In the genomic region with DNA sequence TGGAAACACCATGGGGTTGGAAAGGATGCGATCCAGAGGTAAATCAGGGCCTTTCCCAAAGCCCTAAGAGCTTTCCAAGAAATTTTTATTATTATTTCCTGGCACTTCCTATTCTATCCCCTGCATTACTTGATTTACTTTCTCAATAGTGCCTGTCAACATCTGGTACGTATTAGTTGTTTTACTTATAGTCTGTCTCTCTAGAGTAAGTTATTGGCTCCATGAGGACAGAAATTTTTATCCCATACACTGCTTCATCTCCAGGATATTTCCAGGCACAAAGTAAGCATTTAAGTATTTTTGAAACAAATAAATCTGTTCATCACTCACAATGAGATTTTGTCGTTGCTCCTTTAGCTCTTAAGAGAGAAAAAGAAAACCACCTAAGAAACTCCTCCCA, we compare ENCODE assay signal across 22 cellular contexts. TPM values are rescaled to one million over a fixed set of nuclear protein-coding genes. Genes with fewer than 3 reads are reported as not detected.
DNase-seq lines count a peak whose midpoint lies in the region; TF ChIP-seq lines count a peak whose summit lies in the region.
"Had no signal": no experiment of that assay in that cellular context is flagged by ENCODE, and none has a peak within 500 bp of the region (broad histone marks: within the 10 kb centered on the region; RNA-seq: fewer than 3 reads in every experiment).

No MANE protein-coding gene starts in this region.

- H3K4me3 ChIP-seq in mammary epithelial cell (replicated peaks in 1 of 3; ENCODE audit: insufficient read depth in 1 of 3, low read depth in 2 of 3, low read length in 3 of 3) (no peak overlapping the region), fibroblast of pulmonary artery (replicated peaks; ENCODE audit: low read depth, low read length) (no peak overlapping the region)
- H3K4me3 ChIP-seq: skin epidermis, upper lobe of left lung had no signal

- peaks cover 28% of the 10 kb centered on the region for H3K9me3 Mint-ChIP-seq in activated CD4-positive, alpha-beta memory T cell treated with anti-CD3 and anti-CD28 coated beads for 36 hours
- H3K9me3 Mint-ChIP-seq in activated CD4-positive, alpha-beta memory T cell treated with anti-CD3 and anti-CD28 coated beads, Interleukin-2, amount 10 ng/mL, durations not matched to agents 7 days and 5 days: peaks cover 19% of the 10 kb centered on the region
- peaks cover 9% of the 10 kb centered on the region for H3K9me3 Mint-ChIP-seq in osteocyte (ENCODE audit: unreplicated experiment)

- intact Hi-C loops in activated CD4-positive, alpha-beta memory T cell treated with anti-CD3 and anti-CD28 coated beads for 36 hours (cut with micrococcal nuclease): loop anchor here (2.0 kb wide), 1 partner anchor 17 kb away; no protein-coding TSS in a partner anchor
- intact Hi-C loops in mammary epithelial cell (cut with micrococcal nuclease): no loop called here

- POLR2A ChIA-PET in activated CD4-positive, alpha-beta memory T cell treated with anti-CD3 and anti-CD28 coated beads for 36 hours (lab: Charles Lee): no interaction called here
- POLR2A ChIA-PET in activated CD4-positive, alpha-beta memory T cell treated with anti-CD3 and anti-CD28 coated beads, Interleukin-2, amount 10 ng/mL, durations not matched to agents 7 days and 5 days (lab: Charles Lee): no interaction called here

- H4K20me1 ChIP-seq in mammary epithelial cell (ENCODE audit: insufficient read depth, low read length): no peaks in the 10 kb centered on the region

- H3K36me3 Mint-ChIP-seq in activated CD4-positive, alpha-beta memory T cell treated with anti-CD3 and anti-CD28 coated beads for 36 hours: peaks cover 38% of the 10 kb centered on the region
- peaks cover 47% of the 10 kb centered on the region for H3K36me3 Mint-ChIP-seq in activated CD4-positive, alpha-beta memory T cell treated with anti-CD3 and anti-CD28 coated beads, Interleukin-2, amount 10 ng/mL, durations not matched to agents 7 days and 5 days (ENCODE audit: low read depth)
- H3K36me3 Mint-ChIP-seq in osteocyte (ENCODE audit: unreplicated experiment): peaks cover 25% of the 10 kb centered on the region

- H3K27ac ChIP-seq in mammary epithelial cell (ENCODE audit: insufficient read depth, low read depth, low read length): peak overlapping the region; percentile 18
- H3K27ac ChIP-seq: 22Rv1, upper lobe of left lung had no signal

- peaks cover 16% of the 10 kb centered on the region for H3K36me3 ChIP-seq in mammary epithelial cell (ENCODE audit: insufficient read depth, low read length)
- H3K36me3 ChIP-seq: BE2C had no signal

- peaks cover 97% of the 10 kb centered on the region for H3K79me2 ChIP-seq in mammary epithelial cell (ENCODE audit: insufficient read depth, low read length)

- DNase-seq in activated CD4-positive, alpha-beta memory T cell treated with anti-CD3 and anti-CD28 coated beads for 36 hours: no peak
- no peak for DNase-seq in activated CD4-positive, alpha-beta memory T cell treated with anti-CD3 and anti-CD28 coated beads, Interleukin-2, amount 10 ng/mL, durations not matched to agents 7 days and 5 days
- DNase-seq in mammary epithelial cell (no peak), fibroblast of pulmonary artery (ENCODE audit: low read depth) (peak; percentile 20), osteocyte (ENCODE audit: extremely low spot score, unreplicated experiment) (no peak), activated gamma-delta T cell (lab: John Stamatoyannopoulos, UW) (no peak), NCI-H2081 treated with DMSO at 0.1 percent for 48 hours (lab: John Stamatoyannopoulos, UW) (no peak), retina (no peak)
- DNase-seq: activated CD4-positive, alpha-beta T cell treated with anti-CD3 and anti-CD28 coated beads, Interleukin-2, amount 50 U/mL, for 1 hour; activated naive CD8-positive, alpha-beta T cell treated with anti-CD3 and anti-CD28 coated beads, Interleukin-2, amount 10 ng/mL, durations not matched to agents 7 days and 5 days; BE2C; DMS79; effector memory CD4-positive, alpha-beta T cell; head of caudate nucleus; MV-4-11; NCI-H1694; NCI-H69; RPMI8226; upper lobe of left lung had no signal

- peaks cover 8% of the 10 kb centered on the region for H3K9me3 ChIP-seq in mammary epithelial cell (replicated peaks; ENCODE audit: insufficient read depth, low read length)
- H3K9me3 ChIP-seq: BE2C, neutrophil had no signal

- H2AFZ ChIP-seq in mammary epithelial cell (ENCODE audit: low read depth, low read length): no peak overlapping the region

- peaks cover 27% of the 10 kb centered on the region for H3K4me1 Mint-ChIP-seq in activated CD4-positive, alpha-beta memory T cell treated with anti-CD3 and anti-CD28 coated beads for 36 hours (ENCODE audit: low read depth)
- H3K4me1 Mint-ChIP-seq in activated CD4-positive, alpha-beta memory T cell treated with anti-CD3 and anti-CD28 coated beads, Interleukin-2, amount 10 ng/mL, durations not matched to agents 7 days and 5 days: peaks cover 23% of the 10 kb centered on the region
- H3K4me1 Mint-ChIP-seq in osteocyte (ENCODE audit: unreplicated experiment): peaks cover 32% of the 10 kb centered on the region

- WGBS in mammary epithelial cell (ENCODE audit: low coverage, missing lambda C conversion rate): 75% methylated on average over 3 of the region's 3 CpGs

- no peaks in the 10 kb centered on the region for H3K27me3 ChIP-seq in mammary epithelial cell (ENCODE audit: insufficient read depth, low read length)
- H3K27me3 ChIP-seq: BE2C, neutrophil, upper lobe of left lung had no signal

- dilution Hi-C loops in mammary epithelial cell (cut with HindIII; ENCODE audit: low sequenced_read_pairs): no loop called here

- H3K27me3 Mint-ChIP-seq in activated CD4-positive, alpha-beta memory T cell treated with anti-CD3 and anti-CD28 coated beads for 36 hours: no peaks in the 10 kb centered on the region
- no peaks in the 10 kb centered on the region for H3K27me3 Mint-ChIP-seq in activated CD4-positive, alpha-beta memory T cell treated with anti-CD3 and anti-CD28 coated beads, Interleukin-2, amount 10 ng/mL, durations not matched to agents 7 days and 5 days
- no peaks in the 10 kb centered on the region for H3K27me3 Mint-ChIP-seq in osteocyte (ENCODE audit: unreplicated experiment)
- H3K27me3 Mint-ChIP-seq: activated naive CD8-positive, alpha-beta T cell treated with anti-CD3 and anti-CD28 coated beads, Interleukin-2, amount 10 ng/mL, durations not matched to agents 7 days and 5 days had no signal

- no peak for TF ChIP-seq CTCF in mammary epithelial cell (conservative IDR thresholded peaks at IDR 0.05 in 1 of 2, IDR thresholded peaks at IDR 0.05 in 1 of 2; ENCODE audit: extremely low read depth in 1 of 2, insufficient read depth in 1 of 2, low read depth in 1 of 2, low read length in 2 of 2)
- TF ChIP-seq CTCF in fibroblast of pulmonary artery (IDR thresholded peaks at IDR 0.05; ENCODE audit: low read length, missing control alignments): no peak
- no peak for TF ChIP-seq CTCF in osteocyte (IDR thresholded peaks at IDR 0.05)

- H3K4me3 Mint-ChIP-seq in activated CD4-positive, alpha-beta memory T cell treated with anti-CD3 and anti-CD28 coated beads for 36 hours: no peak overlapping the region
- H3K4me3 Mint-ChIP-seq in activated CD4-positive, alpha-beta memory T cell treated with anti-CD3 and anti-CD28 coated beads, Interleukin-2, amount 10 ng/mL, durations not matched to agents 7 days and 5 days: no peak overlapping the region
- no peak overlapping the region for H3K4me3 Mint-ChIP-seq in osteocyte (ENCODE audit: unreplicated experiment)
- H3K4me3 Mint-ChIP-seq: activated naive CD8-positive, alpha-beta T cell treated with anti-CD3 and anti-CD28 coated beads, Interleukin-2, amount 10 ng/mL, durations not matched to agents 7 days and 5 days had no signal

- H3K4me2 ChIP-seq in mammary epithelial cell (ENCODE audit: insufficient read depth, low read depth, low read length): peak overlapping the region; percentile 92

- BruUV-seq in mammary epithelial cell (replicated peaks; lab: Mats Ljungman, UMichigan): no TSS peak

- CTCF ChIA-PET in activated CD4-positive, alpha-beta memory T cell treated with anti-CD3 and anti-CD28 coated beads for 36 hours (lab: Charles Lee): interaction anchor here (0.6 kb wide), 1 partner anchor 255 kb away, joined by 4 read pairs; no protein-coding TSS in a partner anchor
- CTCF ChIA-PET in activated CD4-positive, alpha-beta memory T cell treated with anti-CD3 and anti-CD28 coated beads, Interleukin-2, amount 10 ng/mL, durations not matched to agents 7 days and 5 days (lab: Charles Lee): interaction anchor here (0.6 kb wide), 1 partner anchor 125 kb away, joined by 3 read pairs; no protein-coding TSS in a partner anchor
- CTCF ChIA-PET in mammary epithelial cell (lab: Charles Lee; ENCODE audit: low non-redundant PET): no interaction called here

- in situ Hi-C loops in mammary epithelial cell (cut with MboI; ENCODE audit: low sequenced_read_pairs in 2 of 2): loop anchor here (10.0 to 25.0 kb wide), 3 partner anchors 61 to 316 kb away; a partner anchor contains a TSS

- H3K9ac ChIP-seq in mammary epithelial cell (ENCODE audit: insufficient read depth, low read length): no peak overlapping the region

- H3K27ac Mint-ChIP-seq in activated CD4-positive, alpha-beta memory T cell treated with anti-CD3 and anti-CD28 coated beads for 36 hours: peak overlapping the region; percentile 21
- no peak overlapping the region for H3K27ac Mint-ChIP-seq in activated CD4-positive, alpha-beta memory T cell treated with anti-CD3 and anti-CD28 coated beads, Interleukin-2, amount 10 ng/mL, durations not matched to agents 7 days and 5 days
- peak overlapping the region; percentile 78 for H3K27ac Mint-ChIP-seq in osteocyte (ENCODE audit: unreplicated experiment)
- H3K27ac Mint-ChIP-seq: activated naive CD8-positive, alpha-beta T cell treated with anti-CD3 and anti-CD28 coated beads, Interleukin-2, amount 10 ng/mL, durations not matched to agents 7 days and 5 days had no signal

- peaks cover 26% of the 10 kb centered on the region for H3K4me1 ChIP-seq in mammary epithelial cell (ENCODE audit: insufficient read depth, low read length)
- H3K4me1 ChIP-seq: BE2C had no signal

RNA-seq across cellular contexts. Expression of a gene that starts 18.1 kb away (rescaled TPM):
- total RNA-seq in activated CD4-positive, alpha-beta memory T cell treated with anti-CD3 and anti-CD28 coated beads for 36 hours: 10 to 100 TPM; 39.3 to 44.5 TPM
- 10 to 100 TPM; 54.0 to 59.7 TPM for total RNA-seq in activated CD4-positive, alpha-beta memory T cell treated with anti-CD3 and anti-CD28 coated beads, Interleukin-2, amount 10 ng/mL, durations not matched to agents 7 days and 5 days
- total RNA-seq in mammary epithelial cell (100 to 1,000 TPM in 1 of 2 donors, 10 to 100 TPM in 1; 89.7 to 163 TPM), osteocyte (131 and 140 TPM in 2 replicates)
- 133 TPM for polyA plus RNA-seq in mammary epithelial cell
- polyA minus RNA-seq in mammary epithelial cell: 117 TPM
